16 cellular contexts compared by ENCODE assay signal in genomic region chr13:102968572-102969228, GRCh38.
DNase-seq lines count a peak whose midpoint lies in the region; ATAC-seq, FAIRE-seq and TF ChIP-seq lines count a peak whose summit lies in the region.
"Had no signal": no experiment of that assay in that cellular context is flagged by ENCODE, and none has a peak within 500 bp of the region (broad histone marks: within the 10 kb centered on the region; RNA-seq: fewer than 3 reads in every experiment).

No MANE protein-coding gene starts in this region.

- no peaks in the 10 kb centered on the region for H3K9me2 ChIP-seq in OCI-LY7 (ENCODE audit: insufficient read depth, low read length)

- BruUV-seq in OCI-LY7 (replicated peaks; lab: Mats Ljungman, UMichigan): no TSS peak

- POLR2A ChIA-PET in OCI-LY7 (lab: Charles Lee): interaction anchor here (1.5 kb wide), 1 partner anchor 9 kb away, joined by 5 read pairs; no protein-coding TSS in a partner anchor

- ATAC-seq in GM18858 (IDR thresholded peaks at IDR 0.05; ENCODE audit: unreplicated experiment) (peak; percentile 31), GM21360 (IDR thresholded peaks at IDR 0.05; ENCODE audit: unreplicated experiment) (peak; percentile 36), HG02943 (IDR thresholded peaks at IDR 0.05; ENCODE audit: low read depth, unreplicated experiment) (peak; percentile 51)
- ATAC-seq: body of pancreas, left cardiac atrium had no signal

- H3K4me3 ChIP-seq in OCI-LY7 (ENCODE audit: low read depth, low read length, poor library complexity, severe bottlenecking): no peak overlapping the region
- H3K4me3 ChIP-seq: body of pancreas had no signal

- CTCF ChIA-PET in OCI-LY7 (lab: Charles Lee; ENCODE audit: unreplicated experiment): no interaction called here

- H3K27me3 Mint-ChIP-seq in osteocyte (ENCODE audit: unreplicated experiment): peaks cover 13% of the 10 kb centered on the region
- H3K27me3 Mint-ChIP-seq: IgD-negative memory B cell, progenitor cell of endocrine pancreas had no signal

- DNase-seq in OCI-LY7 (ENCODE audit: low spot score) (no peak), SW 1271 (lab: John Stamatoyannopoulos, UW) (no peak), middle frontal gyrus (ENCODE audit: extremely low spot score, low spot score) (no peak), frontal cortex (ENCODE audit: low spot score in 2 of 2) (no peak), osteocyte (ENCODE audit: extremely low spot score, unreplicated experiment) (no peak)
- DNase-seq: activated naive CD4-positive, alpha-beta T cell treated with Interleukin-2 at 50 U/mL for 16 hours; body of pancreas; Calu3; H7; hippocampal formation; left cardiac atrium had no signal

- no peak for FAIRE-seq in frontal cortex (lab: Jason Lieb, UNC)

- H3K4me1 ChIP-seq in OCI-LY7 (ENCODE audit: insufficient read depth, low read length, poor library complexity, severe bottlenecking): peaks cover 11% of the 10 kb centered on the region
- H3K4me1 ChIP-seq: body of pancreas had no signal

- no peak overlapping the region for H3K27ac ChIP-seq in OCI-LY7 (ENCODE audit: low read depth, low read length, poor library complexity, severe bottlenecking)
- H3K27ac ChIP-seq: body of pancreas had no signal

- no peak overlapping the region for H3K27ac Mint-ChIP-seq in osteocyte (ENCODE audit: unreplicated experiment)
- H3K27ac Mint-ChIP-seq: IgD-negative memory B cell, progenitor cell of endocrine pancreas had no signal

- H3K36me3 ChIP-seq in OCI-LY7 (ENCODE audit: insufficient read depth, low read length): no peaks in the 10 kb centered on the region

- TF ChIP-seq CTCF in OCI-LY7 (conservative IDR thresholded peaks at IDR 0.05; ENCODE audit: low read length) (no peak), osteocyte (IDR thresholded peaks at IDR 0.05) (no peak)

- H2AFZ ChIP-seq in OCI-LY7 (ENCODE audit: low read length): peak overlapping the region; percentile 39; the same call in 1 of the 2 replicates

- intact Hi-C loops in OCI-LY7 (cut with micrococcal nuclease; ENCODE audit: unreplicated experiment): no loop called here

- H3K9me3 Mint-ChIP-seq in osteocyte (ENCODE audit: unreplicated experiment): no peaks in the 10 kb centered on the region

- no peaks in the 10 kb centered on the region for H3K36me3 Mint-ChIP-seq in osteocyte (ENCODE audit: unreplicated experiment)
- H3K36me3 Mint-ChIP-seq: IgD-negative memory B cell had no signal

- H3K4me1 Mint-ChIP-seq in osteocyte (ENCODE audit: unreplicated experiment): peaks cover 5% of the 10 kb centered on the region

- H3K4me2 ChIP-seq in OCI-LY7 (ENCODE audit: low read length): peak overlapping the region; percentile 7; the same call in 1 of the 2 replicates

- no peaks in the 10 kb centered on the region for H3K79me2 ChIP-seq in OCI-LY7 (ENCODE audit: insufficient read depth, low read depth, low read length)

- no peaks in the 10 kb centered on the region for H3K9me3 ChIP-seq in OCI-LY7 (ENCODE audit: low read length)
- H3K9me3 ChIP-seq: body of pancreas had no signal

- H3K4me3 Mint-ChIP-seq in osteocyte (ENCODE audit: unreplicated experiment): no peak overlapping the region

- no peaks in the 10 kb centered on the region for H4K20me1 ChIP-seq in OCI-LY7 (ENCODE audit: insufficient read depth, low read length)
